Comparison of ENCODE assay signal across 12 cellular contexts in the genomic region with DNA sequence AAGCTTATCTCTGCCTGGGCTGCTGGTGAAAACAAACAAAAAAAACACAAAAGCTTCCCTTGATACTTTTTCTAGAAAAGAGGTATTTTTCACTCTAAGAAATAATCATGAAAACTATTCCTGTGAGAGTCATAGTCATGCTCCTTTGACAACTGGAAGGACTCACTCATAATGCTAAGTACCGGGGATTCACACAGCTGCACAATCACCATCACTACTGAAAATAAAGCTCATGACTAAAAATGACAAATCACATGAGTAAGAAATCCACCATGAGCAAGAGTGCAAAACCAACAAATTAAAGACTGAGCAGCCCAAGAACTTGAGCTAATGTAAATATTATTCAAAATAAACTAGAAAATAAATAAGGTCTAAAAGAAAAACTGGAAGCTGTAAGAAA. TPM values are rescaled to one million over a fixed set of nuclear protein-coding genes. Genes with fewer than 3 reads are reported as not detected.
DNase-seq lines count a peak whose midpoint lies in the region; ATAC-seq, FAIRE-seq and TF ChIP-seq lines count a peak whose summit lies in the region.
"Had no signal": no experiment of that assay in that cellular context is flagged by ENCODE, and none has a peak within 500 bp of the region (broad histone marks: within the 10 kb centered on the region; RNA-seq: fewer than 3 reads in every experiment).

No MANE protein-coding gene starts in this region.

- TF ChIP-seq POLR2A in GM12892 (IDR thresholded peaks at IDR 0.05; ENCODE audit: low read depth, low read length) = no peak

- no peak overlapping the region for H3K4me3 ChIP-seq in fibroblast of villous mesenchyme (ENCODE audit: low read depth, low read length)
- H3K4me3 ChIP-seq: right atrium auricular region had no signal

- no peak for TF ChIP-seq CTCF in fibroblast of villous mesenchyme (IDR thresholded peaks at IDR 0.05; ENCODE audit: insufficient read depth, low read depth, low read length)

- peak; percentile 81 for DNase-seq in ELR (ENCODE audit: low read depth)
- peak; percentile 16 for DNase-seq in fibroblast of villous mesenchyme (ENCODE audit: low read depth)
- DNase-seq in NCI-H2029 treated with DMSO at 0.1 percent for 48 hours (lab: John Stamatoyannopoulos, UW) = no peak
- DNase-seq in GM12892 (ENCODE audit: insufficient read length) = no peak
- no peak for DNase-seq in NCI-H187 (lab: John Stamatoyannopoulos, UW)
- DNase-seq: WERI-Rb-1 had no signal

- ATAC-seq in GM21515 (IDR thresholded peaks at IDR 0.05; ENCODE audit: unreplicated experiment) (peak; percentile 52), HG03575 (IDR thresholded peaks at IDR 0.05; ENCODE audit: extremely low read depth, insufficient number of reproducible peaks, low FRiP score, unreplicated experiment) (peak; percentile 47), esophagus mucosa (no peak)

- FAIRE-seq in GM12892 (lab: Jason Lieb, UNC) = no peak
- FAIRE-seq: GM19239 had no signal

RNA-seq across cellular contexts. Expression of a gene that starts 10.6 kb away (rescaled TPM):
- total RNA-seq in fibroblast of villous mesenchyme = not detected in 2 replicates
- total RNA-seq in esophagus mucosa = not detected
- polyA plus RNA-seq in GM12892 (2012; ENCODE audit: missing spikeins) = not detected
- total RNA-seq: lung microvascular endothelial cell, right atrium auricular region had no signal

RNA-seq across cellular contexts. Expression of a gene that starts 59.9 kb away (rescaled TPM):
- total RNA-seq in fibroblast of villous mesenchyme (39.0 and 51.4 TPM in 2 replicates), esophagus mucosa (34.2 TPM)
- polyA plus RNA-seq in GM12892 (2012; ENCODE audit: missing spikeins) = 22.9 TPM

Comparison
In these comparisons a context has a peak if more than half of its experiments do, and no peak if none do; other contexts are left out.
1. DNase-seq: peak in ELR (single experiment) and fibroblast of villous mesenchyme (single experiment); none in NCI-H2029 treated with DMSO at 0.1 percent for 48 hours (single experiment), GM12892 (single experiment) and NCI-H187 (0 of 2).